Comparison of ENCODE assay signal across 19 cellular contexts in genomic region chr10:126580873-126581647, GRCh38.
"Had no signal": no experiment of that assay in that cellular context is flagged by ENCODE, and none has a peak within 500 bp of the region (broad histone marks: within the 10 kb centered on the region; RNA-seq: fewer than 3 reads in every experiment).

No MANE protein-coding gene starts in this region.

- H3K27ac ChIP-seq: body of pancreas, heart right ventricle, spleen, tibial nerve, uterus had no signal

- H3K4me3 ChIP-seq: body of pancreas, heart right ventricle, spleen, tibial nerve, uterus had no signal

- FAIRE-seq: endometrium had no signal

- H3K4me1 ChIP-seq: heart right ventricle, spleen, tibial nerve, uterus had no signal

- DNase-seq: activated CD4-positive, alpha-beta T cell treated with anti-CD3 and anti-CD28 coated beads, Interleukin-2, amount 10 ng/mL, durations not matched to agents 7 days and 5 days; activated CD4-positive, CD25-positive, alpha-beta regulatory T cell treated with anti-CD3 and anti-CD28 coated beads, Interleukin-2, amount 50 U/mL, for 72 hours; activated CD8-positive, alpha-beta T cell treated with anti-CD3 and anti-CD28 coated beads, Interleukin-2, amount 10 ng/mL, durations not matched to agents 7 days and 5 days; activated gamma-delta T cell; activated naive CD4-positive, alpha-beta T cell treated with anti-CD3 and anti-CD28 coated beads, Interleukin-2, amount 50 U/mL, for 16 hours; activated naive CD8-positive, alpha-beta T cell treated with anti-CD3 and anti-CD28 coated beads, Interleukin-2, amount 50 U/mL, for 24 hours; body of pancreas; effector CD4-positive, alpha-beta T cell; foreskin fibroblast; heart right ventricle; islet precursor cell; left cardiac atrium; retina; spleen; stimulated activated CD4-positive, alpha-beta T cell treated with anti-CD3 and anti-CD28 coated beads, Interleukin-4, amount 100 ng/mL, for 1 hour; stimulated activated naive CD4-positive, alpha-beta T cell treated with Interleukin-2 at 50 U/mL for 16 hours; uterus had no signal

- H3K27me3 ChIP-seq: body of pancreas, tibial nerve, uterus had no signal

- ATAC-seq: activated CD8-positive, alpha-beta T cell treated with anti-CD3 and anti-CD28 coated beads, Interleukin-2, amount 10 ng/mL, durations not matched to agents 7 days and 5 days; activated naive CD8-positive, alpha-beta T cell treated with anti-CD3 and anti-CD28 coated beads, Interleukin-2, amount 50 U/mL, for 24 hours; body of pancreas; heart right ventricle; left cardiac atrium had no signal

- H3K36me3 ChIP-seq: heart right ventricle, spleen, tibial nerve, uterus had no signal

- H3K9me3 ChIP-seq: body of pancreas, spleen, tibial nerve, uterus had no signal
